ENCODE assay signal across 8 cellular contexts in genomic region chr18:25832008-25832604, GRCh38.
A peak's percentile ranks its signal among the peaks of the same experiment; 100 is the strongest.
DNase-seq lines count a peak whose midpoint lies in the region; ATAC-seq and TF ChIP-seq lines count a peak whose summit lies in the region.

No MANE protein-coding gene starts in this region.

- in situ Hi-C loops in brain microvascular endothelial cell (cut with HindIII; ENCODE audit: low pct_ligation_motif_present, low sequenced_read_pairs): no loop called here

- H3K27me3 ChIP-seq in brain microvascular endothelial cell (replicated peaks) (no peaks in the 10 kb centered on the region), stomach (no peaks in the 10 kb centered on the region)

- H3K4me3 ChIP-seq in HFF-Myc (replicated peaks; ENCODE audit: low read depth, low read length) (no peak overlapping the region), brain microvascular endothelial cell (ENCODE audit: low read depth, low read length) (no peak overlapping the region), stomach (no peak overlapping the region)

- WGBS in stomach, 5 donors: 26 to 34% (median 28%) methylated on average over 3 of the region's 3 CpGs

- H3K27ac ChIP-seq in brain microvascular endothelial cell (no peak overlapping the region), stomach (no peak overlapping the region)

- TF ChIP-seq EP300 in stomach (IDR thresholded peaks at IDR 0.05): no peak

- no peak for TF ChIP-seq POLR2A in stomach (IDR thresholded peaks at IDR 0.05)

- peaks cover 0 to 15% (median 2%) of the 10 kb centered on the region in 4 donors for H3K4me1 ChIP-seq in stomach

- intact Hi-C loops in Right ventricle myocardium inferior (cut with DNase I) (loop anchor here (1.0 to 10.0 kb wide), 2 partner anchors 477 to 954 kb away; partner anchors contain the start of gene ZNF521), cardiac septum (cut with DNase I) (loop anchor here (2.0 kb wide), 1 partner anchor 953 kb away; no protein-coding TSS in a partner anchor), stomach (cut with DNase I; ENCODE audit: low total_unique reads) (loop anchor here (10.0 kb wide), 1 partner anchor 957 kb away; no protein-coding TSS in a partner anchor)

- peak; percentile 80 for DNase-seq in Right ventricle myocardium inferior (ENCODE audit: missing footprints)
- DNase-seq in cardiac septum (ENCODE audit: low spot score): no peak
- peak; percentile 44 for DNase-seq in HFF-Myc (ENCODE audit: extremely low read depth, low read depth)
- DNase-seq in NCI-H2171 (lab: John Stamatoyannopoulos, UW): peak; percentile 1
- DNase-seq in brain microvascular endothelial cell: peak; percentile 71
- DNase-seq in iris pigment epithelial cell (ENCODE audit: low read depth): peak; percentile 63
- DNase-seq in stomach: peak; percentile 55

- no peaks in the 10 kb centered on the region for H3K9me3 ChIP-seq in stomach

- H3K36me3 ChIP-seq in brain microvascular endothelial cell (replicated peaks): no peaks in the 10 kb centered on the region
- no peaks in the 10 kb centered on the region for H3K36me3 ChIP-seq in stomach

- ATAC-seq in Right ventricle myocardium inferior (peak; percentile 87), GM19452 (IDR thresholded peaks at IDR 0.05; ENCODE audit: unreplicated experiment) (no peak)

- TF ChIP-seq CTCF in HFF-Myc (IDR thresholded peaks at IDR 0.05; ENCODE audit: low read depth, low read length, missing control alignments) (peak; percentile 95), brain microvascular endothelial cell (IDR thresholded peaks at IDR 0.05; ENCODE audit: low read depth, low read length, missing control alignments) (peak; percentile 93), stomach (IDR thresholded peaks at IDR 0.05) (peak in 5 of 7 experiments; percentile 28 to 70 (median 48))
